Comparison of ENCODE assay signal across 15 cellular contexts in the genomic region with DNA sequence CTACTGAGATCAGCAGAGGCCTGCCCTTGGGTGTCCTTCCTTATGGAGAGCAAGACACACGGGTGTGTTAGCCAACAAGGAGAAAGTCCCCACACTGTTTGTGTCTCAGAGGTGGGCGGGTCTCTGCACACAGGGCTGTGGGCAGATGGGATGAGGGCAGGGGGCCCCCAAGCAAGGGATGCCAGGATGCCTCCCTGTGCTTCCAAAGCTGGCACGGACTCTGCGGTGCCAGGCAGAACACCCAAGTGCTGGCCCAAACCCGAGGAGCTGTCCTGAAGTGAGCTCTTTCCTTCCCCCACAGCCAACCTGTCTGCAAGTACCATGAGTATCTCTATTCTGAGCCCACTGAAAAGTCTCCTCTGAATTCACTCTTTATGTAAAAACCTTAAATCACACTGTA.
"Had no signal": no experiment of that assay in that cellular context is flagged by ENCODE, and none has a peak within 500 bp of the region (broad histone marks: within the 10 kb centered on the region; RNA-seq: fewer than 3 reads in every experiment).

No MANE protein-coding gene starts in this region.

- H3K4me3 Mint-ChIP-seq: naive thymus-derived CD8-positive, alpha-beta T cell had no signal

- H3K27ac ChIP-seq: heart left ventricle, pancreas had no signal

- H3K27ac Mint-ChIP-seq: naive thymus-derived CD8-positive, alpha-beta T cell; progenitor cell of endocrine pancreas had no signal

- H3K4me3 ChIP-seq: heart left ventricle, mucosa of descending colon, pancreas had no signal

- H3K27me3 ChIP-seq: pancreas had no signal

- DNase-seq: effector memory CD4-positive, alpha-beta T cell; heart left ventricle; hippocampal formation; left colon; mammary epithelial cell; mucosa of descending colon; naive thymus-derived CD8-positive, alpha-beta T cell; right cardiac atrium; small intestine; stimulated activated CD4-positive, alpha-beta T cell treated with anti-CD3 and anti-CD28 coated beads, Interleukin-12 subunit alpha, Interleukin-12 subunit beta, amount 100 ng/mL, for 4 hours; stimulated activated naive CD4-positive, alpha-beta T cell; trophoblast cell had no signal

- H3K4me1 Mint-ChIP-seq: naive thymus-derived CD8-positive, alpha-beta T cell had no signal

- H3K9me3 ChIP-seq: heart left ventricle, mucosa of descending colon, pancreas had no signal

- H3K36me3 ChIP-seq: heart left ventricle, pancreas had no signal

- H3K36me3 Mint-ChIP-seq: naive thymus-derived CD8-positive, alpha-beta T cell had no signal

- H3K4me1 ChIP-seq: heart left ventricle, pancreas had no signal

- ATAC-seq: esophagus mucosa; heart left ventricle; left colon; mucosa of descending colon; naive thymus-derived CD8-positive, alpha-beta T cell; pancreas; right cardiac atrium had no signal
